Comparison of ENCODE assay signal across 17 cellular contexts in genomic region chr10:97852277-97852676, GRCh38. TPM values are rescaled to one million over a fixed set of nuclear protein-coding genes. Genes with fewer than 3 reads are reported as not detected.
DNase-seq lines count a peak whose midpoint lies in the region; ATAC-seq and TF ChIP-seq lines count a peak whose summit lies in the region.
"Had no signal": no experiment of that assay in that cellular context is flagged by ENCODE, and none has a peak within 500 bp of the region (broad histone marks: within the 10 kb centered on the region; RNA-seq: fewer than 3 reads in every experiment).

No MANE protein-coding gene starts in this region.

- no peak for TF ChIP-seq CTCF in HEK293 (tag by site-specific recombination; IDR thresholded peaks at IDR 0.05)
- no peak for TF ChIP-seq CTCF in brain (conservative IDR thresholded peaks at IDR 0.05)
- no peak for TF ChIP-seq CTCF in osteoblast (IDR thresholded peaks at IDR 0.05; ENCODE audit: extremely low read depth, low read depth, low read length)

- no peaks in the 10 kb centered on the region for H3K9me3 Mint-ChIP-seq in activated naive CD4-positive, alpha-beta T cell treated with anti-CD3 and anti-CD28 coated beads for 36 hours
- H3K9me3 Mint-ChIP-seq in brain = peaks cover 0 to 6% (median 4%) of the 10 kb centered on the region in 5 experiments

- DNase-seq in activated naive CD4-positive, alpha-beta T cell treated with anti-CD3 and anti-CD28 coated beads for 36 hours = peak; percentile 22
- DNase-seq in activated naive CD4-positive, alpha-beta T cell treated with anti-CD3 and anti-CD28 coated beads, Interleukin-2, amount 50 U/mL, for 16 hours = no peak
- DNase-seq in osteoblast (ENCODE audit: insufficient read length, low spot score, missing footprints) = peak; percentile 76
- DNase-seq in CD1c-positive myeloid dendritic cell (ENCODE audit: extremely low spot score) = no peak
- no peak for DNase-seq in SHP77 (lab: John Stamatoyannopoulos, UW)
- DNase-seq: heart right ventricle, MM.1S, NCI-H524 treated with DMSO at 0.1 percent for 48 hours, psoas muscle, SW 1271 had no signal

- no peak for ATAC-seq in esophagus mucosa
- ATAC-seq: heart right ventricle, left lobe of liver had no signal

- peaks cover 44% of the 10 kb centered on the region for H3K27me3 ChIP-seq in osteoblast (ENCODE audit: insufficient read depth, low read length)

- no peak overlapping the region for H3K4me2 ChIP-seq in osteoblast (ENCODE audit: insufficient read depth, low read length)

- no peak overlapping the region for H3K27ac Mint-ChIP-seq in activated naive CD4-positive, alpha-beta T cell treated with anti-CD3 and anti-CD28 coated beads for 36 hours
- peak overlapping the region in 2 of 5 experiments; percentile 72 to 91 for H3K27ac Mint-ChIP-seq in brain
- H3K27ac Mint-ChIP-seq: IgD-negative memory B cell had no signal

- H3K4me3 ChIP-seq in HEK293 (ENCODE audit: low read depth, low read length) (no peak overlapping the region), osteoblast (ENCODE audit: insufficient read depth, low read length) (no peak overlapping the region)
- H3K4me3 ChIP-seq: heart right ventricle, psoas muscle, tibial nerve had no signal

- no peak overlapping the region for H3K4me3 Mint-ChIP-seq in activated naive CD4-positive, alpha-beta T cell treated with anti-CD3 and anti-CD28 coated beads for 36 hours
- H3K4me3 Mint-ChIP-seq in brain = peak overlapping the region in 4 of 5 experiments; percentile 52 to 87 (median 86)

- H3K79me2 ChIP-seq in osteoblast (ENCODE audit: insufficient read depth, low read length) = no peaks in the 10 kb centered on the region

- CTCF ChIA-PET in activated naive CD4-positive, alpha-beta T cell treated with anti-CD3 and anti-CD28 coated beads for 36 hours (lab: Charles Lee) = interaction anchor here (0.6 to 2.6 kb wide), 3 partner anchors 17 to 60 kb away, joined by 3 to 11 read pairs (median 5); no protein-coding TSS in a partner anchor
- CTCF ChIA-PET in HEK293 (lab: Yijun Ruan, JAX) = interaction anchor here (0.7 to 1.5 kb wide), 2 partner anchors 60 to 396 kb away, joined by 4 read pairs; no protein-coding TSS in a partner anchor

- H3K27ac ChIP-seq in HEK293 (ENCODE audit: extremely low read depth, low read depth, low read length) (no peak overlapping the region), osteoblast (ENCODE audit: low read depth, low read length) (no peak overlapping the region)
- H3K27ac ChIP-seq: heart right ventricle, tibial nerve, VCaP had no signal

- intact Hi-C loops in activated naive CD4-positive, alpha-beta T cell treated with anti-CD3 and anti-CD28 coated beads for 36 hours (cut with micrococcal nuclease) = loop anchor here (5.0 kb wide), 1 partner anchor 285 kb away; no protein-coding TSS in a partner anchor

- H3K36me3 ChIP-seq in HEK293 (ENCODE audit: control insufficient read depth in 2 of 2, insufficient read depth in 1 of 2, low read length in 2 of 2) (no peaks in the 10 kb centered on the region), osteoblast (ENCODE audit: insufficient read depth, low read length) (no peaks in the 10 kb centered on the region)
- H3K36me3 ChIP-seq: heart right ventricle, tibial nerve had no signal

- peaks cover 34% of the 10 kb centered on the region for H3K4me1 Mint-ChIP-seq in activated naive CD4-positive, alpha-beta T cell treated with anti-CD3 and anti-CD28 coated beads for 36 hours (ENCODE audit: low read depth)
- H3K4me1 Mint-ChIP-seq in brain = peaks cover 35% of the 10 kb centered on the region

- H3K36me3 Mint-ChIP-seq in activated naive CD4-positive, alpha-beta T cell treated with anti-CD3 and anti-CD28 coated beads for 36 hours (ENCODE audit: low read depth) = no peaks in the 10 kb centered on the region
- no peaks in the 10 kb centered on the region for H3K36me3 Mint-ChIP-seq in brain
- H3K36me3 Mint-ChIP-seq: IgD-negative memory B cell had no signal

- H3K9me3 ChIP-seq in HEK293 (ENCODE audit: control insufficient read depth, insufficient read depth, low read depth, low read length) (no peaks in the 10 kb centered on the region), osteoblast (ENCODE audit: low read depth, low read length) (no peaks in the 10 kb centered on the region)
- H3K9me3 ChIP-seq: heart right ventricle, psoas muscle, tibial nerve had no signal

- no peaks in the 10 kb centered on the region for H3K27me3 Mint-ChIP-seq in activated naive CD4-positive, alpha-beta T cell treated with anti-CD3 and anti-CD28 coated beads for 36 hours (ENCODE audit: low read depth)
- peaks cover 69% of the 10 kb centered on the region for H3K27me3 Mint-ChIP-seq in brain

- no peak overlapping the region for H2AFZ ChIP-seq in osteoblast (ENCODE audit: low read length)

- POLR2A ChIA-PET in HEK293 (lab: Yijun Ruan, JAX) = interaction anchor here (0.7 kb wide), 1 partner anchor 264 kb away, joined by 5 read pairs; no protein-coding TSS in a partner anchor

- peaks cover 3% of the 10 kb centered on the region for H4K20me1 ChIP-seq in osteoblast (ENCODE audit: insufficient read depth, low read length)

- H3K4me1 ChIP-seq in HEK293 (ENCODE audit: control insufficient read depth, insufficient read depth, low read length) (no peaks in the 10 kb centered on the region), osteoblast (ENCODE audit: insufficient read depth, low read length) (no peaks in the 10 kb centered on the region)

TF ChIP-seq in HEK293, 187 proteins besides CTCF, POLR2A, EP300 and RAD21:
- TF ChIP-seq ZNF623 (tag by site-specific recombination; IDR thresholded peaks at IDR 0.05) = no peak
- no peak for TF ChIP-seq ZNF514 (tag by site-specific recombination; IDR thresholded peaks at IDR 0.05)
- no peak for TF ChIP-seq ZNF785 (tag by site-specific recombination; IDR thresholded peaks at IDR 0.05)
- 0 out of 2 replicates have a peak, but pooled peaks have one; percentile 13 for TF ChIP-seq ZNF366 (tag by site-specific recombination; conservative IDR thresholded peaks at IDR 0.05)
- TF ChIP-seq ZNF677 (tag by site-specific recombination; IDR thresholded peaks at IDR 0.05) = no peak
- no peak for TF ChIP-seq ZNF501 (tag by site-specific recombination; IDR thresholded peaks at IDR 0.05)
- no peak for TF ChIP-seq ATF2 (tag by site-specific recombination; IDR thresholded peaks at IDR 0.05; ENCODE audit: low read depth)

RNA-seq across cellular contexts. Expression of gene GOLGA7B, which starts 2.6 kb away (rescaled TPM):
- total RNA-seq in activated naive CD4-positive, alpha-beta T cell treated with anti-CD3 and anti-CD28 coated beads for 36 hours = under 1 TPM; 0.25 to 0.31 TPM
- 10.7 TPM for polyA plus RNA-seq in brain (ENCODE audit: insufficient read depth, low read depth, low replicate concordance)
- total RNA-seq in osteoblast (under 0.01 TPM in 1 of 2 replicates, not detected in the other), esophagus mucosa (1.4 TPM)
- polyA plus RNA-seq: IgD-negative memory B cell had no signal

Comparison
In these comparisons a context has a peak if more than half of its experiments do, and no peak if none do; other contexts are left out.
1. DNase-seq: peak in activated naive CD4-positive, alpha-beta T cell treated with anti-CD3 and anti-CD28 coated beads for 36 hours (single experiment) and osteoblast (single experiment); none in activated naive CD4-positive, alpha-beta T cell treated with anti-CD3 and anti-CD28 coated beads, Interleukin-2, amount 50 U/mL, for 16 hours (single experiment), CD1c-positive myeloid dendritic cell (single experiment) and SHP77 (0 of 2).